1 cellular context compared by ENCODE assay signal in genomic region chr1:155044812-155045690, GRCh38.
TF ChIP-seq lines count a peak whose summit lies in the region.

No MANE protein-coding gene starts in this region.

TF ChIP-seq in endothelial cell of umbilical vein, 7 proteins besides CTCF, POLR2A, EP300 and RAD21:
- no peak for TF ChIP-seq MYC (IDR thresholded peaks at IDR 0.05; ENCODE audit: low read depth, low read length)
- TF ChIP-seq POLR2AphosphoS5 (IDR thresholded peaks at IDR 0.05; ENCODE audit: insufficient read depth, low read depth, low read length), result peak; percentile 53
- TF ChIP-seq MAX (IDR thresholded peaks at IDR 0.05; ENCODE audit: insufficient read depth, insufficient read length), result no peak
- TF ChIP-seq GATA2 (IDR thresholded peaks at IDR 0.05; ENCODE audit: insufficient read depth, insufficient read length, low read depth, low read length), result no peak
- no peak for TF ChIP-seq EZH2 (IDR thresholded peaks at IDR 0.05; ENCODE audit: borderline replicate concordance, low read depth, low read length, severe bottlenecking)
TF ChIP-seq in endothelial cell of umbilical vein: peak in this region for 1.
